13 cellular contexts compared by ENCODE assay signal in the genomic region with DNA sequence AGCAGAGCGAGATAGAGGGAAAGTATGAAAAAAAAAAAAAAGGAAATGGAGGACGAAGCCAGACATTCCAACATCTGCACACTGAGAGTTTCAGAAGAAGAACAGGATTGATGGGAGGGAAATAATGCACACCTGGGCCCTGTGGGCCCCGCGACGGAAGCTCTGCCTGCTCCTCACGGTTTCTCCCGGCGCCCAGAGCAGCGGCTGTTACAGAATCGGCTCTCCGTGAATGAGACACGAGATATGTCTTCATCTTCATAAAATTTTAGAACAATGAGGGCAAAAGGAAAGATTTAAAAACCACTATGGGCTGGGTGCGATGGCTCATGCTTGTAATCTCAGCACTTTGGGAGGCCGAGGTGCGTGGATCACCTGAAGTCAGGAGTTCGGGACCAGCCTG. TPM values are rescaled to one million over a fixed set of nuclear protein-coding genes. Genes with fewer than 3 reads are reported as not detected.
DNase-seq lines count a peak whose midpoint lies in the region; ATAC-seq and TF ChIP-seq lines count a peak whose summit lies in the region.
"Had no signal": no experiment of that assay in that cellular context is flagged by ENCODE, and none has a peak within 500 bp of the region (broad histone marks: within the 10 kb centered on the region; RNA-seq: fewer than 3 reads in every experiment).

No MANE protein-coding gene starts in this region.

- DNase-seq in left cardiac atrium (peak; percentile 11), cardiac septum (ENCODE audit: low spot score) (no peak), lower lobe of right lung (peak; percentile 7), sciatic nerve (ENCODE audit: low spot score) (peak; percentile 36), MV-4-11 (lab: John Stamatoyannopoulos, UW) (no peak), putamen (ENCODE audit: low spot score) (no peak)
- no peak for DNase-seq in activated effector memory CD4-positive, alpha-beta T cell treated with Interleukin-2 at 50 U/mL for 16 hours
- DNase-seq: C1 segment of cervical spinal cord; CD4-positive, CD25-positive, alpha-beta regulatory T cell; CD8-positive, alpha-beta memory T cell; COR-L47; GM23248 had no signal

- intact Hi-C loops in left cardiac atrium (cut with DNase I), result no loop called here
- intact Hi-C loops in cardiac septum (cut with DNase I), result no loop called here
- intact Hi-C loops in lower lobe of right lung (cut with DNase I), result no loop called here
- intact Hi-C loops in sciatic nerve (cut with DNase I), result no loop called here

- H3K36me3 ChIP-seq in lower lobe of right lung, result no peaks in the 10 kb centered on the region
- H3K36me3 ChIP-seq: HAP-1 had no signal

- H3K9me3 ChIP-seq in lower lobe of right lung, result no peaks in the 10 kb centered on the region
- H3K9me3 ChIP-seq: HAP-1 had no signal

- no peak overlapping the region for H3K27ac ChIP-seq in lower lobe of right lung
- H3K27ac ChIP-seq: GM23248 had no signal

- H3K4me1 ChIP-seq in lower lobe of right lung, result no peaks in the 10 kb centered on the region
- H3K4me1 ChIP-seq: HAP-1 had no signal

- TF ChIP-seq CTCF in lower lobe of right lung (IDR thresholded peaks at IDR 0.05), result no peak

- H3K27me3 ChIP-seq in lower lobe of right lung (ENCODE audit: low read depth), result peaks cover 22% of the 10 kb centered on the region

- no peak for ATAC-seq in left cardiac atrium
- no peak for ATAC-seq in lower lobe of right lung
- ATAC-seq in sciatic nerve, result no peak

- no peak overlapping the region for H3K4me3 ChIP-seq in lower lobe of right lung
- H3K4me3 ChIP-seq: GM23248, HAP-1 had no signal

RNA-seq across cellular contexts. Expression of a gene that starts 9.9 kb away (rescaled TPM):
- total RNA-seq in left cardiac atrium (1 to 10 TPM; 1.4 to 2.5 TPM), cardiac septum (2.9 TPM), lower lobe of right lung (4.0 TPM), sciatic nerve (6.8 TPM)

Comparison
In these comparisons a context has a peak if more than half of its experiments do, and no peak if none do; other contexts are left out.
1. DNase-seq: peak in left cardiac atrium (single experiment), lower lobe of right lung (single experiment) and sciatic nerve (single experiment); none in cardiac septum (single experiment), activated effector memory CD4-positive, alpha-beta T cell treated with Interleukin-2 at 50 U/mL for 16 hours (single experiment), MV-4-11 (single experiment) and putamen (single experiment).